8 cellular contexts compared by ENCODE assay signal in the genomic region with DNA sequence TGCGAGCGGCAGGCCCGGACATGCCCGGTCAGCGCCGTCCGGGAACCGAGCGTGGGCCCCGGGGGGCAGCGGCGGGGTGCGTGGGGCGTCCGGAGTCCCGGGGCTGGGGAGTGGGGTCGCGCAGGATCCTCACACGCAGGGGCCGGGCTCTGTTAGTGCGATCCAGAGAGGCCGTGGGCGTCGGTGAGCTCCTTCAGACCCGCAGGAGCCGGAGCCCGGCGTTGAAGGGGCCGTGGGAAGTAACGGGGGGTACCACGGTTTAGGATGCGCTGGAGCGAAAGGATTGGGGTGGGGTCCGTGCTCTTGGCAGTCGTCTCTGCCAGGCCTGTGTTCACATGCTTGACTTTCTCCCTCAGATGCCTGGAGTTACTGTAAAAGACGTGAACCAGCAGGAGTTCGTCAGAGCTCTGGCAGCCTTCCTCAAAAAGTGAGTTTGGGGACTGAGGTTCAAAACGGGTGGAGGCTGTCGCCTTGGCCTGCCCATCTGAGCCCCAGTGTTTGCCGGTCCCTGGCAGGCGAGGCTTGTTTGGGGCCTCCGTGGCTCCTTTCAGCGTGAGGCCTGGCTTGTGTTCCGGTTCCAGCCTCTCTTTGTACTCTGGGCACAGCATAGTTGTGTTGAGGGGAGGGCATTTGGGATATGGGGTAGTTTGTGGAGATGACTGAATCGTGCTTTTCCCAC. TPM values are rescaled to one million over a fixed set of nuclear protein-coding genes. Genes with fewer than 3 reads are reported as not detected.
A peak's percentile ranks its signal among the peaks of the same experiment; 100 is the strongest.
DNase-seq lines count a peak whose midpoint lies in the region; ATAC-seq and TF ChIP-seq lines count a peak whose summit lies in the region.

No MANE protein-coding gene starts in this region.

- DNase-seq in Caco-2 = no peak
- no peak for DNase-seq in MG63
- DNase-seq in breast epithelium (ENCODE audit: low spot score in 2 of 2) = no peak
- peak in 1 of 2 donors; percentile 33 for DNase-seq in lower leg skin (ENCODE audit: low spot score in 2 of 2)
- no peak for DNase-seq in tibial artery
- no peak for DNase-seq in NCI-H510A (lab: John Stamatoyannopoulos, UW)
- no peak for DNase-seq in GM13977 (ENCODE audit: low spot score)

- ATAC-seq in GM18505 (IDR thresholded peaks at IDR 0.05; ENCODE audit: unreplicated experiment) = no peak

- CTCF ChIA-PET in Caco-2 (lab: Charles Lee) = interaction anchor here (0.6 to 2.0 kb wide), 12 partner anchors 13 to 1635 kb away, joined by 3 to 8 read pairs (median 4); a partner anchor contains a TSS

- H3K36me3 ChIP-seq in Caco-2 (ENCODE audit: control insufficient read depth, insufficient read depth, low read length) (peaks cover 24% of the 10 kb centered on the region), MG63 (peaks cover 53% of the 10 kb centered on the region), breast epithelium (no peaks in the 10 kb centered on the region), tibial artery (peaks cover 39 to 46% (median 45%) of the 10 kb centered on the region in 3 donors)

- TF ChIP-seq CTCF in Caco-2 (IDR thresholded peaks at IDR 0.05; ENCODE audit: insufficient read depth in 1 of 2, low read depth in 1 of 2, low read length in 1 of 2, severe bottlenecking in 1 of 2, unreplicated experiment in 1 of 2) (no peak), breast epithelium (IDR thresholded peaks at IDR 0.05) (no peak), lower leg skin (IDR thresholded peaks at IDR 0.05) (no peak), tibial artery (IDR thresholded peaks at IDR 0.05) (no peak), GM13977 (IDR thresholded peaks at IDR 0.05; ENCODE audit: extremely low read depth, insufficient read depth, missing control alignments) (no peak)

- 0 to 1% methylated on average over 27 to 34 of the region's 45 CpGs for WGBS in lower leg skin, 2 donors

- POLR2A ChIA-PET in Caco-2 (lab: Charles Lee) = interaction anchor here (0.6 to 2.7 kb wide), 10 partner anchors 8 to 497 kb away, joined by 3 to 21 read pairs (median 7); a partner anchor contains a TSS

- H3K36me3 Mint-ChIP-seq in Caco-2 (ENCODE audit: insufficient read depth, unreplicated experiment) = peaks cover 61% of the 10 kb centered on the region

- no peaks in the 10 kb centered on the region for H3K27me3 Mint-ChIP-seq in Caco-2 (ENCODE audit: insufficient read depth, unreplicated experiment)

- H3K9me3 Mint-ChIP-seq in Caco-2 (ENCODE audit: unreplicated experiment) = no peaks in the 10 kb centered on the region

- peak overlapping the region; percentile 94 for H3K27ac Mint-ChIP-seq in Caco-2 (ENCODE audit: unreplicated experiment)

- intact Hi-C loops in Caco-2 (cut with micrococcal nuclease; ENCODE audit: unreplicated experiment) (no loop called here), breast epithelium (cut with DNase I; ENCODE audit: low total_unique reads) (no loop called here), lower leg skin (cut with DNase I; ENCODE audit: low total_unique reads) (no loop called here), tibial artery (cut with DNase I; ENCODE audit: low total_unique reads) (loop anchor here (2.0 kb wide), 1 partner anchor 24 kb away; no protein-coding TSS in a partner anchor)

- no peaks in the 10 kb centered on the region for H3K27me3 ChIP-seq in Caco-2 (replicated peaks; ENCODE audit: control insufficient read depth, insufficient read depth, low read length)
- peaks cover 4% of the 10 kb centered on the region; the same call in 1 of the 2 replicates for H3K27me3 ChIP-seq in MG63
- no peaks in the 10 kb centered on the region for H3K27me3 ChIP-seq in breast epithelium
- peaks cover 0 to under 1% of the 10 kb centered on the region in 2 donors for H3K27me3 ChIP-seq in tibial artery

- H3K4me1 ChIP-seq in Caco-2 (peaks cover 18% of the 10 kb centered on the region), breast epithelium (peaks cover 12 to 23% of the 10 kb centered on the region in 2 donors), tibial artery (peaks cover 0 to 38% (median 28%) of the 10 kb centered on the region in 4 donors)

- in situ Hi-C loops in GM13977 (cut with MboI; ENCODE audit: low pct_unique_long_range_greater_than_20kb, low sequenced_read_pairs, unreplicated experiment) = no loop called here

- H3K4me1 Mint-ChIP-seq in Caco-2 (ENCODE audit: low read depth, unreplicated experiment) = peaks cover 5% of the 10 kb centered on the region

- H3K9me3 ChIP-seq in Caco-2 (no peaks in the 10 kb centered on the region), MG63 (no peaks in the 10 kb centered on the region), breast epithelium (no peaks in the 10 kb centered on the region), tibial artery (no peaks in the 10 kb centered on the region)

- TF ChIP-seq POLR2A in breast epithelium (IDR thresholded peaks at IDR 0.05) (no peak), lower leg skin (IDR thresholded peaks at IDR 0.05) (no peak), GM18505 (IDR thresholded peaks at IDR 0.05; ENCODE audit: borderline replicate concordance, extremely low read depth, insufficient read depth, insufficient read length) (no peak)

- H3K4me3 Mint-ChIP-seq in Caco-2 (ENCODE audit: unreplicated experiment) = peak overlapping the region; percentile 84

- BruUV-seq in Caco-2 (replicated peaks; lab: Mats Ljungman, UMichigan) = no TSS peak

- H3K4me3 ChIP-seq in Caco-2 (ENCODE audit: low read depth, low read length) = peak overlapping the region; percentile 88
- peak overlapping the region; percentile 100 for H3K4me3 ChIP-seq in MG63
- peak overlapping the region; percentile 86 to 98 (median 92) for H3K4me3 ChIP-seq in breast epithelium
- peak overlapping the region; percentile 84 for H3K4me3 ChIP-seq in lower leg skin (ENCODE audit: low read depth, poor library complexity, severe bottlenecking)
- peak overlapping the region; percentile 73 to 88 for H3K4me3 ChIP-seq in tibial artery

- peak overlapping the region; percentile 96 to 99 for H3K27ac ChIP-seq in breast epithelium
- peak overlapping the region; percentile 89 to 92 for H3K27ac ChIP-seq in tibial artery

RNA-seq across cellular contexts. Expression of a gene that starts 0.5 kb away (rescaled TPM):
- total RNA-seq in Caco-2 (2022) = 3,297 and 3,418 TPM in 2 replicates
- 1,133 and 2,559 TPM in 2 replicates for total RNA-seq in MG63 (2014; rRNA removed; shearing (Covaris generic); ENCODE audit: low replicate concordance)
- total RNA-seq in breast epithelium = 1,000 to 10,000 TPM in 2 of 3 donors, 100 to 1,000 TPM in 1; 756 to 2,084 (median 1,264) TPM
- 1,000 to 10,000 TPM; 1,327 to 3,048 (median 2,121) TPM for total RNA-seq in lower leg skin

RNA-seq across cellular contexts. Expression of a gene that starts 15.7 kb away (rescaled TPM):
- total RNA-seq in Caco-2 (2022) (not detected in 2 replicates), breast epithelium (not detected), lower leg skin (not detected)
- not detected in 2 replicates for total RNA-seq in MG63 (2014; rRNA removed; shearing (Covaris generic); ENCODE audit: low replicate concordance)

RNA-seq across cellular contexts. Expression of a gene that starts 16.1 kb away (rescaled TPM):
- total RNA-seq in Caco-2 (2022) (not detected in 2 replicates), breast epithelium (not detected), lower leg skin (not detected)
- total RNA-seq in MG63 (2014; rRNA removed; shearing (Covaris generic); ENCODE audit: low replicate concordance) = not detected in 2 replicates

RNA-seq across cellular contexts. Expression of a gene that starts 16.5 kb away (rescaled TPM):
- total RNA-seq in Caco-2 (2022) = 0.82 TPM in 1 of 2 replicates, not detected in the other
- total RNA-seq in MG63 (2014; rRNA removed; shearing (Covaris generic); ENCODE audit: low replicate concordance) = 0.07 TPM in 1 of 2 replicates, not detected in the other
- 1 to 10 TPM in 2 of 3 donors, under 1 TPM in 1; 0.80 to 2.9 (median 1.8) TPM for total RNA-seq in breast epithelium
- total RNA-seq in lower leg skin = under 1 TPM in 1 of 4 donors, not detected in 3; 0.81 TPM

RNA-seq across cellular contexts. Expression of a gene that starts 22.4 kb away (rescaled TPM):
- total RNA-seq in Caco-2 (2022) (60.2 and 63.5 TPM in 2 replicates), breast epithelium (10 to 100 TPM; 55.0 to 61.9 (median 55.7) TPM), lower leg skin (10 to 100 TPM; 56.9 to 94.3 (median 68.7) TPM)
- 107 and 142 TPM in 2 replicates for total RNA-seq in MG63 (2014; rRNA removed; shearing (Covaris generic); ENCODE audit: low replicate concordance)
